Comparison of ENCODE assay signal across 16 cellular contexts in genomic region chr12:47840571-47840970, GRCh38. TPM values are rescaled to one million over a fixed set of nuclear protein-coding genes. Genes with fewer than 3 reads are reported as not detected.
DNase-seq lines count a peak whose midpoint lies in the region; ATAC-seq and TF ChIP-seq lines count a peak whose summit lies in the region.
"Had no signal": no experiment of that assay in that cellular context is flagged by ENCODE, and none has a peak within 500 bp of the region (broad histone marks: within the 10 kb centered on the region; RNA-seq: fewer than 3 reads in every experiment).

No MANE protein-coding gene starts in this region.

- CTCF ChIA-PET in activated CD4-positive, alpha-beta T cell treated with anti-CD3 and anti-CD28 coated beads, Interleukin-2, amount 10 ng/mL, durations not matched to agents 7 days and 5 days (lab: Charles Lee), result interaction anchor here (0.6 to 17.9 kb wide), 12 partner anchors 12 to 125 kb away, joined by 3 to 309 read pairs (median 5); partner anchors contain the start of gene HDAC7

- H3K27me3 Mint-ChIP-seq in activated CD4-positive, alpha-beta T cell treated with anti-CD3 and anti-CD28 coated beads, Interleukin-2, amount 10 ng/mL, durations not matched to agents 7 days and 5 days, result no peaks in the 10 kb centered on the region
- H3K27me3 Mint-ChIP-seq in endothelial cell (ENCODE audit: unreplicated experiment), result peaks cover 11% of the 10 kb centered on the region
- H3K27me3 Mint-ChIP-seq in T-helper 2 cell treated with Interferon-gamma antibody and Interleukin-4, amounts not matched to agents 5 μg/mL and 100 μg/mL, for 36 hours (ENCODE audit: low read depth), result no peaks in the 10 kb centered on the region
- H3K27me3 Mint-ChIP-seq: B cell; CD4-positive, alpha-beta T cell had no signal

- no peaks in the 10 kb centered on the region for H3K9me3 Mint-ChIP-seq in activated CD4-positive, alpha-beta T cell treated with anti-CD3 and anti-CD28 coated beads, Interleukin-2, amount 10 ng/mL, durations not matched to agents 7 days and 5 days
- no peaks in the 10 kb centered on the region for H3K9me3 Mint-ChIP-seq in activated naive CD4-positive, alpha-beta T cell treated with anti-CD3 and anti-CD28 coated beads, Interleukin-2, amount 50 U/mL, for 72 hours
- no peaks in the 10 kb centered on the region for H3K9me3 Mint-ChIP-seq in endothelial cell (ENCODE audit: unreplicated experiment)
- no peaks in the 10 kb centered on the region for H3K9me3 Mint-ChIP-seq in stimulated activated effector memory CD8-positive, alpha-beta T cell treated with anti-CD3 and anti-CD28 coated beads, Interleukin-12 subunit alpha, Interleukin-12 subunit beta, amount 100 ng/mL, for 72 hours
- no peaks in the 10 kb centered on the region for H3K9me3 Mint-ChIP-seq in T-helper 2 cell treated with Interferon-gamma antibody and Interleukin-4, amounts not matched to agents 5 μg/mL and 100 μg/mL, for 36 hours
- H3K9me3 Mint-ChIP-seq: CD4-positive, alpha-beta T cell; GM23338 had no signal

- no peak for ATAC-seq in activated naive CD4-positive, alpha-beta T cell treated with anti-CD3 and anti-CD28 coated beads, Interleukin-2, amount 50 U/mL, for 72 hours
- ATAC-seq in stimulated activated effector memory CD8-positive, alpha-beta T cell treated with anti-CD3 and anti-CD28 coated beads, Interleukin-12 subunit alpha, Interleukin-12 subunit beta, amount 100 ng/mL, for 72 hours, result no peak
- ATAC-seq: GM12878, GM23338 had no signal

- H3K4me3 Mint-ChIP-seq in activated CD4-positive, alpha-beta T cell treated with anti-CD3 and anti-CD28 coated beads, Interleukin-2, amount 10 ng/mL, durations not matched to agents 7 days and 5 days, result no peak overlapping the region
- no peak overlapping the region for H3K4me3 Mint-ChIP-seq in endothelial cell (ENCODE audit: unreplicated experiment)
- no peak overlapping the region for H3K4me3 Mint-ChIP-seq in stimulated activated effector memory CD8-positive, alpha-beta T cell treated with anti-CD3 and anti-CD28 coated beads, Interleukin-12 subunit alpha, Interleukin-12 subunit beta, amount 100 ng/mL, for 72 hours
- no peak overlapping the region for H3K4me3 Mint-ChIP-seq in T-helper 2 cell treated with Interferon-gamma antibody and Interleukin-4, amounts not matched to agents 5 μg/mL and 100 μg/mL, for 36 hours
- H3K4me3 Mint-ChIP-seq: B cell; CD4-positive, alpha-beta T cell; GM23338 had no signal

- H3K4me1 Mint-ChIP-seq in activated CD4-positive, alpha-beta T cell treated with anti-CD3 and anti-CD28 coated beads, Interleukin-2, amount 10 ng/mL, durations not matched to agents 7 days and 5 days, result peaks cover 26% of the 10 kb centered on the region
- H3K4me1 Mint-ChIP-seq in endothelial cell (ENCODE audit: unreplicated experiment), result peaks cover 43% of the 10 kb centered on the region
- peaks cover 49% of the 10 kb centered on the region for H3K4me1 Mint-ChIP-seq in stimulated activated effector memory CD8-positive, alpha-beta T cell treated with anti-CD3 and anti-CD28 coated beads, Interleukin-12 subunit alpha, Interleukin-12 subunit beta, amount 100 ng/mL, for 72 hours
- peaks cover 23% of the 10 kb centered on the region for H3K4me1 Mint-ChIP-seq in T-helper 2 cell treated with Interferon-gamma antibody and Interleukin-4, amounts not matched to agents 5 μg/mL and 100 μg/mL, for 36 hours (ENCODE audit: low read depth)

- H3K36me3 Mint-ChIP-seq in activated CD4-positive, alpha-beta T cell treated with anti-CD3 and anti-CD28 coated beads, Interleukin-2, amount 10 ng/mL, durations not matched to agents 7 days and 5 days (ENCODE audit: low read depth), result peaks cover 4% of the 10 kb centered on the region
- peaks cover 6 to 16% of the 10 kb centered on the region in 2 donors for H3K36me3 Mint-ChIP-seq in activated naive CD4-positive, alpha-beta T cell treated with anti-CD3 and anti-CD28 coated beads, Interleukin-2, amount 50 U/mL, for 72 hours
- H3K36me3 Mint-ChIP-seq in endothelial cell (ENCODE audit: low read depth, unreplicated experiment), result peaks cover 6% of the 10 kb centered on the region
- peaks cover 86% of the 10 kb centered on the region for H3K36me3 Mint-ChIP-seq in stimulated activated effector memory CD8-positive, alpha-beta T cell treated with anti-CD3 and anti-CD28 coated beads, Interleukin-12 subunit alpha, Interleukin-12 subunit beta, amount 100 ng/mL, for 72 hours
- peaks cover 14% of the 10 kb centered on the region for H3K36me3 Mint-ChIP-seq in T-helper 2 cell treated with Interferon-gamma antibody and Interleukin-4, amounts not matched to agents 5 μg/mL and 100 μg/mL, for 36 hours (ENCODE audit: low read depth)

- peak overlapping the region; percentile 54 for H3K27ac Mint-ChIP-seq in activated CD4-positive, alpha-beta T cell treated with anti-CD3 and anti-CD28 coated beads, Interleukin-2, amount 10 ng/mL, durations not matched to agents 7 days and 5 days
- peak overlapping the region; percentile 53 to 70 for H3K27ac Mint-ChIP-seq in activated naive CD4-positive, alpha-beta T cell treated with anti-CD3 and anti-CD28 coated beads, Interleukin-2, amount 50 U/mL, for 72 hours
- peak overlapping the region; percentile 68 for H3K27ac Mint-ChIP-seq in endothelial cell (ENCODE audit: unreplicated experiment)
- H3K27ac Mint-ChIP-seq in stimulated activated effector memory CD8-positive, alpha-beta T cell treated with anti-CD3 and anti-CD28 coated beads, Interleukin-12 subunit alpha, Interleukin-12 subunit beta, amount 100 ng/mL, for 72 hours, result peak overlapping the region; percentile 65
- no peak overlapping the region for H3K27ac Mint-ChIP-seq in T-helper 2 cell treated with Interferon-gamma antibody and Interleukin-4, amounts not matched to agents 5 μg/mL and 100 μg/mL, for 36 hours
- H3K27ac Mint-ChIP-seq: B cell; CD4-positive, alpha-beta T cell; GM23338 had no signal

- POLR2A ChIA-PET in activated CD4-positive, alpha-beta T cell treated with anti-CD3 and anti-CD28 coated beads, Interleukin-2, amount 10 ng/mL, durations not matched to agents 7 days and 5 days (lab: Charles Lee), result interaction anchor here (0.6 to 0.9 kb wide), 3 partner anchors 45 to 99 kb away, joined by 4 to 6 read pairs (median 4); no protein-coding TSS in a partner anchor

- no peak for DNase-seq in activated CD4-positive, alpha-beta T cell treated with anti-CD3 and anti-CD28 coated beads, Interleukin-2, amount 10 ng/mL, durations not matched to agents 7 days and 5 days
- no peak for DNase-seq in activated CD4-positive, alpha-beta T cell treated with anti-CD3 and anti-CD28 coated beads for 1 hour
- DNase-seq in activated naive CD4-positive, alpha-beta T cell treated with anti-CD3 and anti-CD28 coated beads, Interleukin-2, amount 50 U/mL, for 72 hours (ENCODE audit: low spot score in 2 of 2), result no peak
- no peak for DNase-seq in activated naive CD4-positive, alpha-beta T cell treated with Interleukin-2 at 50 U/mL for 16 hours
- DNase-seq in endothelial cell (ENCODE audit: low spot score), result no peak
- no peak for DNase-seq in stimulated activated effector memory CD8-positive, alpha-beta T cell treated with anti-CD3 and anti-CD28 coated beads, Interleukin-12 subunit alpha, Interleukin-12 subunit beta, amount 100 ng/mL, for 72 hours (ENCODE audit: low spot score in 2 of 2)
- no peak for DNase-seq in T-helper 2 cell treated with Interferon-gamma antibody and Interleukin-4, amounts not matched to agents 5 μg/mL and 100 μg/mL, for 36 hours (ENCODE audit: low spot score)
- DNase-seq in GF-D8 (lab: John Stamatoyannopoulos, UW), result no peak
- DNase-seq: C1 segment of cervical spinal cord; Calu3; CD4-positive, alpha-beta T cell; DMS 273 treated with DMSO at 0.1 percent for 48 hours; H7 had no signal

- no peak for TF ChIP-seq CTCF in endothelial cell (IDR thresholded peaks at IDR 0.05; ENCODE audit: unreplicated experiment)

RNA-seq across cellular contexts. Expression of gene HDAC7, which starts 20.9 kb away (rescaled TPM):
- 100 to 1,000 TPM; 218 to 232 TPM for total RNA-seq in activated CD4-positive, alpha-beta T cell treated with anti-CD3 and anti-CD28 coated beads, Interleukin-2, amount 10 ng/mL, durations not matched to agents 7 days and 5 days
- total RNA-seq in activated naive CD4-positive, alpha-beta T cell treated with anti-CD3 and anti-CD28 coated beads, Interleukin-2, amount 50 U/mL, for 72 hours, result 100 to 1,000 TPM; 285 to 334 TPM
- total RNA-seq in endothelial cell (ENCODE audit: unreplicated experiment), result 387 TPM
